13 cellular contexts compared by ENCODE assay signal in the genomic region with DNA sequence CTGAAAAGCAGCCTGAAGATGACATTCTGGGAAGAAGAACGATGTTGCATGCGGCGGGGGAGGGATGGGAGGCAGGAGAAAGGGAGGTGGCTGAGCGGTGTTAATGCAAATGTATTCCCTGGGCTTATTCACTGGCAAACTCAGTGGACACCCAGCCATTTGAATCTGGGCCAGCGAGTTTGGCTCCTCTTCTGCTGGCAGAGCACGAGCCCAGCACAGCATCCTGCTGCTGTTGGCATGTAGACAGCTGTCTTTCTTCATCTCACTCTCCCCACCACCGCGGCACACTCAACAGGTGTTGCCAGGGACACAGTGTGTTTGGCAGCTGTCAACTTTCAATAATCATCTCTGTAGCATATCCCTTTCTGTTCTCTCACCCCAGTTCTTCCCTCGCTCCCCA.
A peak's percentile ranks its signal among the peaks of the same experiment; 100 is the strongest.
DNase-seq lines count a peak whose midpoint lies in the region; ATAC-seq, FAIRE-seq and TF ChIP-seq lines count a peak whose summit lies in the region.
"Had no signal": no experiment of that assay in that cellular context is flagged by ENCODE, and none has a peak within 500 bp of the region (broad histone marks: within the 10 kb centered on the region; RNA-seq: fewer than 3 reads in every experiment).

No MANE protein-coding gene starts in this region.

- intact Hi-C loops in head of caudate nucleus (cut with DNase I), result no loop called here
- intact Hi-C loops in gastrocnemius medialis (cut with DNase I; ENCODE audit: low total_unique reads), result no loop called here

- no peaks in the 10 kb centered on the region for H3K36me3 Mint-ChIP-seq in HFFc6 (ENCODE audit: low read depth)

- no peaks in the 10 kb centered on the region for H3K36me3 ChIP-seq in gastrocnemius medialis
- H3K36me3 ChIP-seq: uterus had no signal

- ATAC-seq in gastrocnemius medialis, result peak in 1 of 2 donors; percentile 50
- ATAC-seq: activated CD8-positive, alpha-beta T cell treated with anti-CD3 and anti-CD28 coated beads for 36 hours had no signal

- H3K27ac Mint-ChIP-seq in HFFc6, result no peak overlapping the region
- H3K27ac Mint-ChIP-seq: activated CD8-positive, alpha-beta T cell treated with anti-CD3 and anti-CD28 coated beads for 36 hours had no signal

- H3K4me3 Mint-ChIP-seq in HFFc6, result no peak overlapping the region
- H3K4me3 Mint-ChIP-seq: activated CD8-positive, alpha-beta T cell treated with anti-CD3 and anti-CD28 coated beads for 36 hours had no signal

- FAIRE-seq in D721Med (lab: Jason Lieb, UNC), result no peak

- no peak overlapping the region for H3K27ac ChIP-seq in gastrocnemius medialis
- H3K27ac ChIP-seq: KMS-11, uterus had no signal

- H3K27me3 ChIP-seq in gastrocnemius medialis, result no peaks in the 10 kb centered on the region
- H3K27me3 ChIP-seq: uterus had no signal

- H3K4me3 ChIP-seq in gastrocnemius medialis, result no peak overlapping the region
- H3K4me3 ChIP-seq: smooth muscle cell, uterus had no signal

- H3K9me3 ChIP-seq in gastrocnemius medialis, result no peaks in the 10 kb centered on the region
- H3K9me3 ChIP-seq: uterus had no signal

- TF ChIP-seq CTCF in gastrocnemius medialis (IDR thresholded peaks at IDR 0.05 in 4 of 5, conservative IDR thresholded peaks at IDR 0.05 in 1 of 5) (no peak), D721Med (IDR thresholded peaks at IDR 0.05; ENCODE audit: insufficient read depth, missing control alignments) (no peak), HFFc6 (IDR thresholded peaks at IDR 0.05) (no peak)

- TF ChIP-seq POLR2A in gastrocnemius medialis (IDR thresholded peaks at IDR 0.05), result no peak

- in situ Hi-C loops in gastrocnemius medialis (cut with MboI; ENCODE audit: low sequenced_read_pairs in 4 of 4), result no loop called here

- no peaks in the 10 kb centered on the region; the same call in 1 of the 2 replicates for H3K27me3 Mint-ChIP-seq in HFFc6 (ENCODE audit: insufficient read depth)

- no peaks in the 10 kb centered on the region for H3K9me3 Mint-ChIP-seq in HFFc6
- H3K9me3 Mint-ChIP-seq: activated CD8-positive, alpha-beta T cell treated with anti-CD3 and anti-CD28 coated beads for 36 hours had no signal

- no peaks in the 10 kb centered on the region for H3K4me1 Mint-ChIP-seq in HFFc6 (ENCODE audit: low read depth)

- DNase-seq in NCI-H748 (lab: John Stamatoyannopoulos, UW; ENCODE audit: unreplicated experiment) (peak; percentile 74), NCI-H748 treated with DMSO at 0.1 percent for 48 hours (lab: John Stamatoyannopoulos, UW) (no peak), NCI-H524 (lab: John Stamatoyannopoulos, UW) (peak; percentile 72 to 85), head of caudate nucleus (peak in 41 of 42 donors; percentile 6 to 70 (median 30)), gastrocnemius medialis (peak; percentile 10 to 13), D721Med (ENCODE audit: insufficient read length, low spot score) (no peak), HFFc6 (no peak)
- DNase-seq in stimulated activated CD4-positive, alpha-beta T cell treated with anti-CD3 and anti-CD28 coated beads, Interleukin-15, amount 100 ng/mL, for 24 hours, result no peak
- DNase-seq: activated CD8-positive, alpha-beta T cell treated with anti-CD3 and anti-CD28 coated beads for 36 hours; islet precursor cell; uterus had no signal

- H3K4me1 ChIP-seq in gastrocnemius medialis, result no peaks in the 10 kb centered on the region
- H3K4me1 ChIP-seq: uterus had no signal

Comparison
In these comparisons a context has a peak if more than half of its experiments do, and no peak if none do; other contexts are left out.
1. DNase-seq: peak in NCI-H748 (single experiment), NCI-H524 (2 of 2), head of caudate nucleus (41 of 42) and gastrocnemius medialis (2 of 2); none in NCI-H748 treated with DMSO at 0.1 percent for 48 hours (single experiment), stimulated activated CD4-positive, alpha-beta T cell treated with anti-CD3 and anti-CD28 coated beads, Interleukin-15, amount 100 ng/mL, for 24 hours (single experiment), D721Med (single experiment) and HFFc6 (single experiment).